26 cellular contexts compared by ENCODE assay signal in the genomic region with DNA sequence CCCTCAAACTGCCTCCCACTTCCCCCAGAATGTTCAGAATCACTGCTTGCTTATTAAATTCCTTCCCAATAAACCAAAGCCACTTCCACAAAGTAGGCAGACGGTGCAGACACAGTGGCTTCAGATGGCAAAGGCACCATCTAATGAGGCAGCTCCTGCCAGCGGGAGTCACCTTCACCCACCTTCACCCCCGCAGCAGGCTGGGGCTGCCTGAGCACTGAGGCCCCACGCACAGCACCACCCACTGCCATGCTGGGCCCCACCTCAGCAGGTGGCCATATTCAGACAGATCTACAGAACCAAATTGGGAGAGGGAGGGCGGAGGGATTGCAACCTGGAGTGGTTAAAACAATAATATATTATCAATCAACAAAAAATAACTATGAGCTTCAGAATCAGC.
"Had no signal": no experiment of that assay in that cellular context is flagged by ENCODE, and none has a peak within 500 bp of the region (broad histone marks: within the 10 kb centered on the region; RNA-seq: fewer than 3 reads in every experiment).

No MANE protein-coding gene starts in this region.

- H3K4me3 ChIP-seq: heart right ventricle, hepatocyte, lower lobe of right lung, ovary, right atrium auricular region, right lobe of liver, skin epidermis, suprapubic skin, thoracic aorta, tibial artery, upper lobe of right lung had no signal

- H3K4me2 ChIP-seq: hepatocyte had no signal

- H3K9me3 ChIP-seq: lower lobe of right lung, neutrophil, ovary, right atrium auricular region, right lobe of liver, suprapubic skin, thoracic aorta, tibial artery, upper lobe of right lung had no signal

- DNase-seq: heart right ventricle; islet precursor cell; kidney glomerular epithelial cell; left cardiac atrium; left ventricle myocardium superior; lower lobe of right lung; mammary epithelial cell; mesenchymal stem cell; naive thymus-derived CD8-positive, alpha-beta T cell; occipital lobe; ovary; stimulated activated CD4-positive, alpha-beta T cell treated with anti-CD3 and anti-CD28 coated beads, Interleukin-4, amount 100 ng/mL, for 24 hours; stimulated activated naive CD4-positive, alpha-beta T cell; tibial artery; trophoblast cell; upper lobe of right lung had no signal

- FAIRE-seq: urothelium cell line had no signal

- H3K79me2 ChIP-seq: hepatocyte had no signal

- H3K4me1 ChIP-seq: lower lobe of right lung, right atrium auricular region, right lobe of liver, upper lobe of right lung had no signal

- ATAC-seq: heart right ventricle; left cardiac atrium; left lobe of liver; left ventricle myocardium superior; lower lobe of right lung; naive thymus-derived CD8-positive, alpha-beta T cell; right lobe of liver; stimulated activated effector memory CD8-positive, alpha-beta T cell treated with anti-CD3 and anti-CD28 coated beads, Interleukin-12 subunit alpha, Interleukin-12 subunit beta, amount 100 ng/mL, for 72 hours; upper lobe of right lung had no signal

- H2AFZ ChIP-seq: hepatocyte had no signal

- H3K27me3 ChIP-seq: hepatocyte, neutrophil, ovary, right atrium auricular region, right lobe of liver, tibial artery, upper lobe of right lung had no signal

- H3K36me3 ChIP-seq: heart right ventricle, lower lobe of right lung, neutrophil, ovary, right atrium auricular region, right lobe of liver, suprapubic skin, thoracic aorta, tibial artery, upper lobe of right lung had no signal

- H3K27ac ChIP-seq: heart right ventricle, hepatocyte, lower lobe of right lung, neutrophil, ovary, right atrium auricular region, right lobe of liver, skin epidermis, suprapubic skin, thoracic aorta, tibial artery, upper lobe of right lung had no signal
